9 cellular contexts compared by ENCODE assay signal in genomic region chr15:80011041-80011523, GRCh38. TPM values are rescaled to one million over a fixed set of nuclear protein-coding genes. Genes with fewer than 3 reads are reported as not detected.
DNase-seq lines count a peak whose midpoint lies in the region; ATAC-seq and TF ChIP-seq lines count a peak whose summit lies in the region.
"Not testable (repeated sequence)": the region's sequence is repeated elsewhere in the genome, so short reads cannot be mapped to it uniquely, and the experiment has no call there.
"Had no signal": no experiment of that assay in that cellular context is flagged by ENCODE, and none has a peak within 500 bp of the region (broad histone marks: within the 10 kb centered on the region; RNA-seq: fewer than 3 reads in every experiment).

No MANE protein-coding gene starts in this region.

- H3K4me3 ChIP-seq in AG04449 (ENCODE audit: low read depth, low read length), result not testable (repeated sequence)

- ATAC-seq in GM21619 (IDR thresholded peaks at IDR 0.05; ENCODE audit: unreplicated experiment), result peak; percentile 48
- ATAC-seq in HG03159 (IDR thresholded peaks at IDR 0.05; ENCODE audit: unreplicated experiment), result peak; percentile 44

- not testable (repeated sequence) for H3K9me3 Mint-ChIP-seq in chondrocyte (ENCODE audit: low read depth)

- H3K4me1 Mint-ChIP-seq in chondrocyte (ENCODE audit: low read depth), result not testable (repeated sequence)

- H3K27me3 Mint-ChIP-seq in chondrocyte (ENCODE audit: low read depth), result not testable (repeated sequence)

- not testable (repeated sequence) for TF ChIP-seq CTCF in AG04449 (IDR thresholded peaks at IDR 0.05; ENCODE audit: insufficient read depth, low read length, missing control alignments); GM13977 (IDR thresholded peaks at IDR 0.05; ENCODE audit: extremely low read depth, insufficient read depth, missing control alignments); chondrocyte (IDR thresholded peaks at IDR 0.05)

- H3K36me3 Mint-ChIP-seq in chondrocyte (ENCODE audit: low read depth), result not testable (repeated sequence)

- not testable (repeated sequence) for H3K4me3 Mint-ChIP-seq in chondrocyte (ENCODE audit: unreplicated experiment)

- POLR2A ChIA-PET in AG04449 (lab: Yijun Ruan, JAX), result interaction anchor here (0.6 kb wide), 1 partner anchor 61 kb away, joined by 3 read pairs; no protein-coding TSS in a partner anchor

- in situ Hi-C loops in GM13977 (cut with MboI; ENCODE audit: low pct_unique_long_range_greater_than_20kb, low sequenced_read_pairs, unreplicated experiment), result not testable (repeated sequence)

- H3K27ac Mint-ChIP-seq in chondrocyte (ENCODE audit: unreplicated experiment), result peak overlapping the region; percentile 59

- peak; percentile 73 for DNase-seq in AG04449 (ENCODE audit: low read depth, low spot score)
- DNase-seq in GM13977 (ENCODE audit: low spot score), result peak; percentile 57
- peak; percentile 40 for DNase-seq in NK-92 treated with Interleukin-12 subunit alpha and Interleukin-12 subunit beta, amount 100 ng/mL, for 24 hours (lab: John Stamatoyannopoulos, UW)
- DNase-seq in activated CD4-positive, alpha-beta T cell treated with anti-CD3 and anti-CD28 coated beads for 48 hours, result peak; percentile 57
- DNase-seq in chondrocyte (ENCODE audit: low spot score), result not testable (repeated sequence)
- peak; percentile 62 for DNase-seq in non-pigmented ciliary epithelial cell (ENCODE audit: low read depth)

- CTCF ChIA-PET in AG04449 (lab: Yijun Ruan, JAX), result not testable (repeated sequence)

RNA-seq across cellular contexts. Expression of gene BCL2A1, which starts 40.1 kb away (rescaled TPM):
- total RNA-seq in chondrocyte, result not detected in 3 replicates
- total RNA-seq: NCI-H460 had no signal

RNA-seq across cellular contexts. Expression of gene ZFAND6, which starts 48.4 kb away (rescaled TPM):
- total RNA-seq in chondrocyte, result 46.8 to 55.7 TPM (median 49.3 TPM) in 3 replicates
